Comparison of ENCODE assay signal across 20 cellular contexts in genomic region chr3:194235160-194235559, GRCh38.
DNase-seq lines count a peak whose midpoint lies in the region; ATAC-seq and TF ChIP-seq lines count a peak whose summit lies in the region.
"Had no signal": no experiment of that assay in that cellular context is flagged by ENCODE, and none has a peak within 500 bp of the region (broad histone marks: within the 10 kb centered on the region; RNA-seq: fewer than 3 reads in every experiment).

No MANE protein-coding gene starts in this region.

- H2AFZ ChIP-seq in GM23338, result 0 out of 2 replicates have a peak overlapping the region, but pooled peaks have one; percentile 76
- H2AFZ ChIP-seq in parathyroid adenoma, result peak overlapping the region; percentile 57

- H4K20me1 ChIP-seq in GM23338 (replicated peaks; ENCODE audit: insufficient read depth), result no peaks in the 10 kb centered on the region
- H4K20me1 ChIP-seq: BLaER1 had no signal

- TF ChIP-seq POLR2A in Peyer's patch (IDR thresholded peaks at IDR 0.05) (no peak), upper lobe of left lung (IDR thresholded peaks at IDR 0.05) (no peak)

- TF ChIP-seq CTCF in GM23338 (conservative IDR thresholded peaks at IDR 0.05; ENCODE audit: low read depth in 2 of 2) (no peak), parathyroid adenoma (IDR thresholded peaks at IDR 0.05) (no peak), Peyer's patch (IDR thresholded peaks at IDR 0.05) (no peak), upper lobe of left lung (IDR thresholded peaks at IDR 0.05) (no peak)

- H3K4me1 Mint-ChIP-seq in GM23338, result peaks cover 11% of the 10 kb centered on the region
- H3K4me1 Mint-ChIP-seq: CD4-positive, alpha-beta memory T cell had no signal

- DNase-seq in GM23338 (ENCODE audit: low spot score) (no peak), ecto neural progenitor cell (ENCODE audit: low spot score) (peak; percentile 15), left cardiac atrium (no peak), Peyer's patch (no peak), upper lobe of left lung (no peak)
- DNase-seq: Calu3; CD4-positive, alpha-beta memory T cell; MM.1S; NCI-H1092; NCI-H146; NCI-H2029 treated with DMSO at 0.1 percent for 48 hours; NCI-H2171; NCI-H446 treated with DMSO at 0.1 percent for 48 hours; NK-92 treated with Interleukin-12 subunit alpha and Interleukin-12 subunit beta, amount 100 ng/mL, for 24 hours; SHP77 had no signal

- WGBS in upper lobe of left lung, 2 donors, result 86 to 93% methylated on average over 2 of the region's 2 CpGs

- no peak overlapping the region for H3K4me3 Mint-ChIP-seq in GM23338
- H3K4me3 Mint-ChIP-seq: CD4-positive, alpha-beta memory T cell had no signal

- H3K27ac Mint-ChIP-seq in GM23338, result no peak overlapping the region

- H3K36me3 Mint-ChIP-seq in GM23338 (ENCODE audit: low read depth), result no peaks in the 10 kb centered on the region
- H3K36me3 Mint-ChIP-seq: CD4-positive, alpha-beta memory T cell had no signal

- no peak overlapping the region for H3K4me3 ChIP-seq in GM23338
- H3K4me3 ChIP-seq in parathyroid adenoma (ENCODE audit: low read depth, low read length), result no peak overlapping the region
- no peak overlapping the region for H3K4me3 ChIP-seq in Peyer's patch
- H3K4me3 ChIP-seq in upper lobe of left lung, result no peak overlapping the region
- H3K4me3 ChIP-seq: BLaER1, HAP-1, SK-N-MC had no signal

- H3K79me2 ChIP-seq in GM23338 (replicated peaks; ENCODE audit: insufficient read depth) (no peaks in the 10 kb centered on the region), parathyroid adenoma (no peaks in the 10 kb centered on the region)

- no peaks in the 10 kb centered on the region for H3K9me3 ChIP-seq in parathyroid adenoma (ENCODE audit: control insufficient read depth, low read length)
- H3K9me3 ChIP-seq in Peyer's patch, result no peaks in the 10 kb centered on the region
- no peaks in the 10 kb centered on the region for H3K9me3 ChIP-seq in upper lobe of left lung
- H3K9me3 ChIP-seq: HAP-1 had no signal

- H3K36me3 ChIP-seq in GM23338 (ENCODE audit: insufficient read depth) (no peaks in the 10 kb centered on the region), parathyroid adenoma (ENCODE audit: control insufficient read depth, insufficient read depth, low read length) (no peaks in the 10 kb centered on the region), Peyer's patch (no peaks in the 10 kb centered on the region), upper lobe of left lung (no peaks in the 10 kb centered on the region)
- H3K36me3 ChIP-seq: BLaER1, HAP-1 had no signal

- H3K9me3 Mint-ChIP-seq in GM23338, result no peaks in the 10 kb centered on the region

- H3F3A ChIP-seq in GM23338 (replicated peaks; ENCODE audit: low read depth), result no peaks in the 10 kb centered on the region

- no peak overlapping the region for H3K9ac ChIP-seq in parathyroid adenoma
- H3K9ac ChIP-seq: BLaER1 had no signal

- TF ChIP-seq EP300 in upper lobe of left lung (IDR thresholded peaks at IDR 0.05), result no peak

- ATAC-seq in GM23338, result no peak
- peak; percentile 70 to 89 for ATAC-seq in left cardiac atrium
- no peak for ATAC-seq in HG02970 (IDR thresholded peaks at IDR 0.05; ENCODE audit: low FRiP score, unreplicated experiment)
- no peak for ATAC-seq in upper lobe of left lung (ENCODE audit: low FRiP score in 2 of 2)

- H3K4me1 ChIP-seq in GM23338 (ENCODE audit: insufficient read depth), result peaks cover 14% of the 10 kb centered on the region
- peaks cover 12% of the 10 kb centered on the region for H3K4me1 ChIP-seq in parathyroid adenoma
- no peaks in the 10 kb centered on the region for H3K4me1 ChIP-seq in Peyer's patch
- H3K4me1 ChIP-seq in upper lobe of left lung, result no peaks in the 10 kb centered on the region
- H3K4me1 ChIP-seq: BLaER1, HAP-1 had no signal

- H3K4me2 ChIP-seq in GM23338, result no peak overlapping the region
- H3K4me2 ChIP-seq in parathyroid adenoma (ENCODE audit: low read length), result no peak overlapping the region
- H3K4me2 ChIP-seq: BLaER1 had no signal

- no peaks in the 10 kb centered on the region for H3K27me3 ChIP-seq in GM23338 (ENCODE audit: insufficient read depth)
- no peaks in the 10 kb centered on the region for H3K27me3 ChIP-seq in parathyroid adenoma (ENCODE audit: control insufficient read depth, insufficient read depth, low read length)
- H3K27me3 ChIP-seq in Peyer's patch, result no peaks in the 10 kb centered on the region
- no peaks in the 10 kb centered on the region for H3K27me3 ChIP-seq in upper lobe of left lung
- H3K27me3 ChIP-seq: BLaER1 had no signal

- 0 out of 2 replicates have a peak, but pooled peaks cover 9% of the 10 kb centered on the region for H3K9me2 ChIP-seq in GM23338 (ENCODE audit: insufficient read depth)

- H3K27ac ChIP-seq in GM23338 (ENCODE audit: low read depth) (no peak overlapping the region), parathyroid adenoma (no peak overlapping the region), Peyer's patch (no peak overlapping the region), upper lobe of left lung (no peak overlapping the region)
- H3K27ac ChIP-seq: BLaER1, SK-N-MC had no signal

- intact Hi-C loops in left cardiac atrium (cut with DNase I), result no loop called here

- peaks cover 7% of the 10 kb centered on the region for H3K27me3 Mint-ChIP-seq in GM23338 (ENCODE audit: insufficient read depth, low read depth, poor library complexity)

TF ChIP-seq in GM23338, 12 proteins besides CTCF, POLR2A, EP300 and RAD21 (continues in another document):
- TF ChIP-seq EZH2 (IDR thresholded peaks at IDR 0.05; ENCODE audit: low read depth, unreplicated experiment) (no peak), STAT1 (IDR thresholded peaks at IDR 0.05; ENCODE audit: unreplicated experiment) (no peak), NANOG (IDR thresholded peaks at IDR 0.05; ENCODE audit: borderline replicate concordance) (no peak), POLR2AphosphoS5 (IDR thresholded peaks at IDR 0.05; ENCODE audit: low read depth) (no peak), CREB1 (CRISPR knock-in tag; IDR thresholded peaks at IDR 0.05; ENCODE audit: low read depth) (no peak), JUNB (IDR thresholded peaks at IDR 0.05; ENCODE audit: unreplicated experiment) (no peak), EZH2phosphoT487 (IDR thresholded peaks at IDR 0.05; ENCODE audit: unreplicated experiment) (no peak), ETS1 (IDR thresholded peaks at IDR 0.05) (no peak)
- TF ChIP-seq, protein P1, sequence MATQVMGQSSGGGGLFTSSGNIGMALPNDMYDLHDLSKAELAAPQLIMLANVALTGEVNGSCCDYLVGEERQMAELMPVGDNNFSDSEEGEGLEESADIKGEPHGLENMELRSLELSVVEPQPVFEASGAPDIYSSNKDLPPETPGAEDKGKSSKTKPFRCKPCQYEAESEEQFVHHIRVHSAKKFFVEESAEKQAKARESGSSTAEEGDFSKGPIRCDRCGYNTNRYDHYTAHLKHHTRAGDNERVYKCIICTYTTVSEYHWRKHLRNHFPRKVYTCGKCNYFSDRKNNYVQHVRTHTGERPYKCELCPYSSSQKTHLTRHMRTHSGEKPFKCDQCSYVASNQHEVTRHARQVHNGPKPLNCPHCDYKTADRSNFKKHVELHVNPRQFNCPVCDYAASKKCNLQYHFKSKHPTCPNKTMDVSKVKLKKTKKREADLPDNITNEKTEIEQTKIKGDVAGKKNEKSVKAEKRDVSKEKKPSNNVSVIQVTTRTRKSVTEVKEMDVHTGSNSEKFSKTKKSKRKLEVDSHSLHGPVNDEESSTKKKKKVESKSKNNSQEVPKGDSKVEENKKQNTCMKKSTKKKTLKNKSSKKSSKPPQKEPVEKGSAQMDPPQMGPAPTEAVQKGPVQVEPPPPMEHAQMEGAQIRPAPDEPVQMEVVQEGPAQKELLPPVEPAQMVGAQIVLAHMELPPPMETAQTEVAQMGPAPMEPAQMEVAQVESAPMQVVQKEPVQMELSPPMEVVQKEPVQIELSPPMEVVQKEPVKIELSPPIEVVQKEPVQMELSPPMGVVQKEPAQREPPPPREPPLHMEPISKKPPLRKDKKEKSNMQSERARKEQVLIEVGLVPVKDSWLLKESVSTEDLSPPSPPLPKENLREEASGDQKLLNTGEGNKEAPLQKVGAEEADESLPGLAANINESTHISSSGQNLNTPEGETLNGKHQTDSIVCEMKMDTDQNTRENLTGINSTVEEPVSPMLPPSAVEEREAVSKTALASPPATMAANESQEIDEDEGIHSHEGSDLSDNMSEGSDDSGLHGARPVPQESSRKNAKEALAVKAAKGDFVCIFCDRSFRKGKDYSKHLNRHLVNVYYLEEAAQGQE (IDR thresholded peaks at IDR 0.05; ENCODE audit: unreplicated experiment), result no peak

Comparison
In these comparisons a context has a peak if more than half of its experiments do, and no peak if none do; other contexts are left out.
1. ATAC-seq: peak in left cardiac atrium (2 of 2); none in GM23338 (single experiment), HG02970 (single experiment) and upper lobe of left lung (0 of 2).